8 cellular contexts compared by ENCODE assay signal in genomic region chr12:6768385-6769002, GRCh38. TPM values are rescaled to one million over a fixed set of nuclear protein-coding genes. Genes with fewer than 3 reads are reported as not detected.
DNase-seq lines count a peak whose midpoint lies in the region; TF ChIP-seq lines count a peak whose summit lies in the region.

No MANE protein-coding gene starts in this region.

- peaks cover 62% of the 10 kb centered on the region for H3K79me2 ChIP-seq in neural cell (replicated peaks; ENCODE audit: insufficient read depth, low read length)

- TF ChIP-seq EP300 in neural cell (conservative IDR thresholded peaks at IDR 0.05; ENCODE audit: poor library complexity, severe bottlenecking): no peak

- peak overlapping the region; percentile 99 for H3K9ac ChIP-seq in neural cell (ENCODE audit: low read length)

- peaks cover 4% of the 10 kb centered on the region for H3K36me3 ChIP-seq in neural cell (ENCODE audit: insufficient read depth, low read length)

- H3K27me3 ChIP-seq in dorsolateral prefrontal cortex (peaks cover 0 to 4% (median 0%) of the 10 kb centered on the region in 45 donors), neural cell (ENCODE audit: insufficient read depth, low read depth, low read length) (no peaks in the 10 kb centered on the region)

- H4K20me1 ChIP-seq in neural cell (ENCODE audit: insufficient read depth): peaks cover 33% of the 10 kb centered on the region

- peak; percentile 62 for DNase-seq in NCI-H1694 (lab: John Stamatoyannopoulos, UW)
- DNase-seq in dorsolateral prefrontal cortex: peak in 1 of 10 donors; percentile 25
- DNase-seq in activated effector memory CD4-positive, alpha-beta T cell treated with Interleukin-2 at 50 U/mL for 16 hours: no peak
- no peak for DNase-seq in RPMI8226
- DNase-seq in CD1c-positive myeloid dendritic cell (ENCODE audit: extremely low spot score): no peak
- no peak for DNase-seq in central memory CD4-positive, alpha-beta T cell

- peak overlapping the region; percentile 74 for H3K4me2 ChIP-seq in neural cell (ENCODE audit: low read length)

- H3K9me3 ChIP-seq in neural cell (ENCODE audit: low read length): no peaks in the 10 kb centered on the region

- peaks cover 10% of the 10 kb centered on the region for H3F3A ChIP-seq in neural cell (ENCODE audit: insufficient read depth, low read length, poor library complexity, severe bottlenecking)

- H2AFZ ChIP-seq in neural cell (ENCODE audit: low read depth, low read length): no peak overlapping the region

- peak overlapping the region; percentile 87 for H3K27ac ChIP-seq in C4-2B
- peak overlapping the region in 39 of 59 donors; percentile 15 to 99 (median 87) for H3K27ac ChIP-seq in dorsolateral prefrontal cortex
- peak overlapping the region; percentile 100 for H3K27ac ChIP-seq in neural cell (ENCODE audit: low read length)

- peak overlapping the region in 55 of 59 donors; percentile 52 to 85 (median 71) for H3K4me3 ChIP-seq in dorsolateral prefrontal cortex
- peak overlapping the region; percentile 87 for H3K4me3 ChIP-seq in neural cell (ENCODE audit: low read length)

- no peak for TF ChIP-seq RAD21 in neural cell (conservative IDR thresholded peaks at IDR 0.05)

- intact Hi-C loops in dorsolateral prefrontal cortex (cut with DNase I): loop anchor here (5.0 kb wide), 1 partner anchor 59 kb away; the partner anchor contains the start of gene P3H3 (in 2 of the 2)

- TF ChIP-seq CTCF in C4-2B (conservative IDR thresholded peaks at IDR 0.05): no peak
- no peak for TF ChIP-seq CTCF in dorsolateral prefrontal cortex (IDR thresholded peaks at IDR 0.05 in 54 of 56, conservative IDR thresholded peaks at IDR 0.05 in 2 of 56; ENCODE audit: low read depth in 1 of 56, partially characterized antibody in 56 of 56)
- no peak for TF ChIP-seq CTCF in neural cell (IDR thresholded peaks at IDR 0.05; ENCODE audit: poor library complexity, severe bottlenecking)

- no peaks in the 10 kb centered on the region for H3K9me2 ChIP-seq in neural cell (ENCODE audit: insufficient read depth, low read length)

TF ChIP-seq in neural cell, 6 proteins besides CTCF, POLR2A, EP300 and RAD21:
- TF ChIP-seq TAF1 (IDR thresholded peaks at IDR 0.05; ENCODE audit: low read depth) (no peak), REST (IDR thresholded peaks at IDR 0.05; ENCODE audit: borderline replicate concordance) (no peak), POLR2AphosphoS5 (IDR thresholded peaks at IDR 0.05) (peak; percentile 68), SMC3 (conservative IDR thresholded peaks at IDR 0.05; ENCODE audit: poor library complexity) (no peak), EZH2 (IDR thresholded peaks at IDR 0.05; ENCODE audit: borderline replicate concordance, insufficient read depth, low read length, poor library complexity, severe bottlenecking) (no peak), MXI1 (conservative IDR thresholded peaks at IDR 0.05; ENCODE audit: poor library complexity, severe bottlenecking) (peak; percentile 8)
TF ChIP-seq in neural cell: peak in this region for 2.

RNA-seq across cellular contexts. Expression of gene PTMS, which starts 2.3 kb away (rescaled TPM):
- total RNA-seq in dorsolateral prefrontal cortex: 100 to 1,000 TPM; 117 to 439 (median 242) TPM
- 504 and 557 TPM in 2 replicates for polyA plus RNA-seq in neural cell
- polyA minus RNA-seq in neural cell: 239 and 310 TPM in 2 replicates

RNA-seq across cellular contexts. Expression of gene LAG3, which starts 3.8 kb away (rescaled TPM):
- total RNA-seq in dorsolateral prefrontal cortex: 1 to 10 TPM in 33 of 120 experiments, under 1 TPM in 73, not detected in 14; 0.23 to 3.0 (median 0.75) TPM
- 1.4 and 2.0 TPM in 2 replicates for polyA plus RNA-seq in neural cell
- polyA minus RNA-seq in neural cell: 0.24 and 1.3 TPM in 2 replicates

RNA-seq across cellular contexts. Expression of gene MLF2, which starts 15.6 kb away (rescaled TPM):
- 100 to 1,000 TPM; 139 to 384 (median 261) TPM for total RNA-seq in dorsolateral prefrontal cortex
- 134 and 176 TPM in 2 replicates for polyA plus RNA-seq in neural cell
- 120 and 128 TPM in 2 replicates for polyA minus RNA-seq in neural cell

RNA-seq across cellular contexts. Expression of gene CD4, which starts 20.8 kb away (rescaled TPM):
- total RNA-seq in dorsolateral prefrontal cortex: 10 to 100 TPM in 62 of 120 experiments, 1 to 10 TPM in 58; 5.0 to 28.8 (median 10.1) TPM
- polyA plus RNA-seq in neural cell: not detected in 2 replicates
- polyA minus RNA-seq in neural cell: not detected in 2 replicates

RNA-seq across cellular contexts. Expression of gene COPS7A, which starts 44.6 kb away (rescaled TPM):
- 100 to 1,000 TPM in 69 of 120 experiments, 10 to 100 TPM in 51; 52.6 to 143 (median 103) TPM for total RNA-seq in dorsolateral prefrontal cortex
- 45.8 and 50.2 TPM in 2 replicates for polyA plus RNA-seq in neural cell
- polyA minus RNA-seq in neural cell: 22.2 and 22.6 TPM in 2 replicates
